13 cellular contexts compared by ENCODE assay signal in the genomic region with DNA sequence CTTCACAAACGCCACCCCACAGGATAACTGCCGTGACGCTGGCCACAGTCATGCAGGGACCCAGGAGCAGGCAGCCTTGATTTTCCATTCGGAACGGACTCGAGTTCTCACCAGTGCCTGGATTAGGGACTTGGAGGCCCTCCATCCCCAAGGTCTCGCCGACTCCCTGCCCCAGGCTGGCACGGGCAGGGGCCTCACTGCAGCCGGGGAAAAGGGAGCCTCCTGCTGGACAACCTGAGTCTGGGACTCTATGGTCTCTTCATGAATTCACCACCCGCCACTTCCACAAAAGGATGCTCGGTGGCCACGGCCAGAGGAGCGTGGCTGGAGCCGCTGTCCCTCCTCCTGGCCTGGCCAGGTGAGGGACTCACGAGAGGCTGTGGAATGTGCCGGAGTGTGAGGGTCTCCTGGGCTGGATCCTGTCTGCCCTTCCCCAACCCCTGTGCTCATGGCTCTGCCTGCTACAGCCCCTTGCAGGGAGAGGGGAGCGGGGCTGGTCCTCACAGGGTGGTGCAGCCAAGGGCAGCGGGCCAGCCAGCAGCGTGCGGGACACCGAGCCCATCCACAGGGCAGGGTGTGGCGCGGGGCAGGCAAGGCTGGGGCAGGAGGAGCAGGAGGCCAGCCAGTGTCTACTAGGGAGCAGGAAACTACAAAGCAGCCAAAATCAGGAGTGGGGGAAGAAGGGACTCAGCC. TPM values are rescaled to one million over a fixed set of nuclear protein-coding genes. Genes with fewer than 3 reads are reported as not detected.
DNase-seq lines count a peak whose midpoint lies in the region; ATAC-seq and TF ChIP-seq lines count a peak whose summit lies in the region.
"Had no signal": no experiment of that assay in that cellular context is flagged by ENCODE, and none has a peak within 500 bp of the region (broad histone marks: within the 10 kb centered on the region; RNA-seq: fewer than 3 reads in every experiment).

No MANE protein-coding gene starts in this region.

- POLR2A ChIA-PET in PC-9 (lab: Charles Lee; ENCODE audit: unreplicated experiment) = no interaction called here

- no peaks in the 10 kb centered on the region for H3K79me2 ChIP-seq in PC-9 (ENCODE audit: low read depth)

- intact Hi-C loops in PC-9 (cut with micrococcal nuclease; ENCODE audit: unreplicated experiment) (no loop called here), dorsolateral prefrontal cortex (cut with DNase I) (no loop called here), upper lobe of right lung (cut with DNase I) (no loop called here), Right ventricle myocardium inferior (cut with DNase I) (no loop called here)

- TF ChIP-seq CTCF in PC-9 (conservative IDR thresholded peaks at IDR 0.05) = peak; percentile 41
- TF ChIP-seq CTCF in dorsolateral prefrontal cortex (IDR thresholded peaks at IDR 0.05 in 54 of 56, conservative IDR thresholded peaks at IDR 0.05 in 2 of 56; ENCODE audit: low read depth in 1 of 56, partially characterized antibody in 56 of 56) = peak in 3 of 56 donors; percentile 10 to 23 (median 10)
- peak; percentile 11 for TF ChIP-seq CTCF in upper lobe of right lung (IDR thresholded peaks at IDR 0.05)
- TF ChIP-seq CTCF in tibial nerve (IDR thresholded peaks at IDR 0.05) = no peak

- H3K9me2 ChIP-seq in PC-9 (ENCODE audit: insufficient read depth) = no peaks in the 10 kb centered on the region

- H3K27ac ChIP-seq in PC-9 (no peak overlapping the region), dorsolateral prefrontal cortex (peak overlapping the region in 33 of 59 donors; percentile 5 to 71 (median 52)), upper lobe of right lung (no peak overlapping the region), tibial nerve (no peak overlapping the region)
- H3K27ac ChIP-seq: suprapubic skin had no signal

- H3K27me3 ChIP-seq in PC-9 (ENCODE audit: insufficient read depth, low read depth) = peaks cover 58% of the 10 kb centered on the region
- no peaks in the 10 kb centered on the region for H3K27me3 ChIP-seq in dorsolateral prefrontal cortex
- H3K27me3 ChIP-seq in upper lobe of right lung = no peaks in the 10 kb centered on the region
- H3K27me3 ChIP-seq in tibial nerve = peaks cover 0 to 22% of the 10 kb centered on the region in 2 donors

- H3K36me3 ChIP-seq in PC-9 (ENCODE audit: low read depth) (no peaks in the 10 kb centered on the region), upper lobe of right lung (no peaks in the 10 kb centered on the region), tibial nerve (peaks cover 0 to 18% (median 0%) of the 10 kb centered on the region in 3 donors)
- H3K36me3 ChIP-seq: suprapubic skin had no signal

- no peaks in the 10 kb centered on the region for H3F3A ChIP-seq in PC-9 (ENCODE audit: insufficient read depth, low read depth)

- H3K4me1 ChIP-seq in PC-9 (replicated peaks; ENCODE audit: insufficient read depth) (no peaks in the 10 kb centered on the region), upper lobe of right lung (peaks cover 9% of the 10 kb centered on the region), tibial nerve (no peaks in the 10 kb centered on the region)
- H3K4me1 ChIP-seq: suprapubic skin had no signal

- no peak overlapping the region for H3K4me3 ChIP-seq in PC-9
- H3K4me3 ChIP-seq in dorsolateral prefrontal cortex = no peak overlapping the region
- no peak overlapping the region for H3K4me3 ChIP-seq in upper lobe of right lung
- H3K4me3 ChIP-seq in tibial nerve = no peak overlapping the region
- H3K4me3 ChIP-seq: suprapubic skin had no signal

- no peak overlapping the region for H2AFZ ChIP-seq in PC-9

- peak; percentile 29 for DNase-seq in stimulated activated CD4-positive, alpha-beta T cell treated with anti-CD3 and anti-CD28 coated beads, Interleukin-15, amount 100 ng/mL, for 24 hours
- no peak for DNase-seq in stimulated activated CD4-positive, alpha-beta T cell treated with anti-CD3 and anti-CD28 coated beads, Interleukin-2, amount 100 ng/mL, for 48 hours
- no peak for DNase-seq in PC-9
- DNase-seq in dorsolateral prefrontal cortex = no peak
- DNase-seq in upper lobe of right lung = no peak
- DNase-seq in Right ventricle myocardium inferior (ENCODE audit: missing footprints) = no peak
- DNase-seq in tibial nerve (ENCODE audit: low spot score in 2 of 2) = no peak
- DNase-seq: NCI-H1694 treated with DMSO at 0.1 percent for 48 hours, SW 1271 had no signal

- TF ChIP-seq EP300 in tibial nerve (IDR thresholded peaks at IDR 0.05) = no peak

- CTCF ChIA-PET in PC-9 (lab: Charles Lee) = no interaction called here

- H3K4me2 ChIP-seq in PC-9 = no peak overlapping the region

- no peaks in the 10 kb centered on the region; the same call in 1 of the 2 replicates for H4K20me1 ChIP-seq in PC-9 (ENCODE audit: insufficient read depth)

- H3K9me3 ChIP-seq in PC-9 (ENCODE audit: insufficient read depth, low read depth) = no peaks in the 10 kb centered on the region
- H3K9me3 ChIP-seq in upper lobe of right lung = no peaks in the 10 kb centered on the region
- no peaks in the 10 kb centered on the region for H3K9me3 ChIP-seq in tibial nerve
- H3K9me3 ChIP-seq: suprapubic skin had no signal

- no peak for TF ChIP-seq POLR2A in tibial nerve (IDR thresholded peaks at IDR 0.05)

- ATAC-seq in upper lobe of right lung (no peak), Right ventricle myocardium inferior (no peak), HG02981 (IDR thresholded peaks at IDR 0.05; ENCODE audit: unreplicated experiment) (no peak)

- WGBS in tibial nerve, 2 donors = 76 to 83% methylated on average over 13 to 20 of the region's 24 CpGs

- BruUV-seq in PC-9 (replicated peaks; lab: Mats Ljungman, UMichigan) = no TSS peak

RNA-seq across cellular contexts. Expression of a gene that starts 42.3 kb away (rescaled TPM):
- total RNA-seq in PC-9 (2021) (not detected in 2 replicates), dorsolateral prefrontal cortex (not detected), upper lobe of right lung (not detected), Right ventricle myocardium inferior (not detected), tibial nerve (1 to 10 TPM in 1 of 4 donors, not detected in 3; 1.2 TPM)
- total RNA-seq: CD8-positive, alpha-beta memory T cell; H1; suprapubic skin had no signal

RNA-seq across cellular contexts. Expression of a gene that starts 51.3 kb away (rescaled TPM):
- total RNA-seq in PC-9 (2021) = not detected in 2 replicates
- total RNA-seq in dorsolateral prefrontal cortex = not detected
- total RNA-seq in upper lobe of right lung = not detected
- total RNA-seq in Right ventricle myocardium inferior = not detected
- under 1 TPM in 1 of 4 donors, not detected in 3; 0.22 TPM for total RNA-seq in tibial nerve
- total RNA-seq: CD8-positive, alpha-beta memory T cell; H1; suprapubic skin had no signal

Comparison
In these comparisons a context has a peak if more than half of its experiments do, and no peak if none do; other contexts are left out.
1. H3K27ac ChIP-seq: peak in dorsolateral prefrontal cortex (33 of 59); none in PC-9 (single experiment), upper lobe of right lung (single experiment) and tibial nerve (0 of 4).
2. CTCF ChIP-seq: peak in PC-9 (single experiment) and upper lobe of right lung (single experiment); none in tibial nerve (0 of 5).